In the genomic region with DNA sequence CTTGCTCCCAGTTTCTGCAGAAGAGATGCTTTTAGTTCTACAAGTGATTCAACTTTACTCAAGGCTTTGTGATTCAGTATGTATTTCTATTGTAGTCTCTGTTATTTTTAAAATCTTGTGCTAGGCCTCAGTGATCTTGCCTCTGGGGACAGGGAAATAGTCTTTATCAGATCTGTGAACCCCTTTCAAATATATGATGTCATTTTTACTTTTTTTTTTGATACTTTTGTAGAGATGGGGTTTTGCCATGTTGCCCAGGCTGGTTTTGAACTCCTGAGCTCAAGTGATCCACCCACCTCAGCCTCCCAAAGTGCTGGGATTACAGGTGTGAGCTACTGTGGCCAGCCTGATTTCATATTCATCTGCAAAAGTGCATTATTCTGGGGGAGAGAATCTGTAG, we compare ENCODE assay signal across 21 cellular contexts. TPM values are rescaled to one million over a fixed set of nuclear protein-coding genes. Genes with fewer than 3 reads are reported as not detected.
DNase-seq lines count a peak whose midpoint lies in the region; FAIRE-seq and TF ChIP-seq lines count a peak whose summit lies in the region.
"Had no signal": no experiment of that assay in that cellular context is flagged by ENCODE, and none has a peak within 500 bp of the region (broad histone marks: within the 10 kb centered on the region; RNA-seq: fewer than 3 reads in every experiment).

No MANE protein-coding gene starts in this region.

- H3K4me1 Mint-ChIP-seq in CD14-positive monocyte, result peaks cover 63% of the 10 kb centered on the region
- peaks cover 41 to 56% (median 56%) of the 10 kb centered on the region in 3 donors for H3K4me1 Mint-ChIP-seq in CD8-positive, alpha-beta memory T cell
- peaks cover 28% of the 10 kb centered on the region for H3K4me1 Mint-ChIP-seq in activated CD4-positive, alpha-beta memory T cell treated with anti-CD3 and anti-CD28 coated beads for 36 hours (ENCODE audit: low read depth)
- peaks cover 56 to 68% of the 10 kb centered on the region in 2 donors for H3K4me1 Mint-ChIP-seq in immature natural killer cell

- H3K36me3 ChIP-seq in CD8-positive, alpha-beta memory T cell (ENCODE audit: insufficient read depth, low read length), result no peaks in the 10 kb centered on the region
- H3K36me3 ChIP-seq: heart right ventricle, lower lobe of right lung, pancreas, sigmoid colon, SJSA1 had no signal

- TF ChIP-seq CTCF in CD14-positive monocyte (IDR thresholded peaks at IDR 0.05), result no peak
- TF ChIP-seq CTCF in D721Med (IDR thresholded peaks at IDR 0.05; ENCODE audit: insufficient read depth, missing control alignments), result no peak

- CTCF ChIA-PET in CD8-positive, alpha-beta memory T cell (lab: Charles Lee), result interaction anchor here (1.5 to 1.6 kb wide), 2 partner anchors 70 to 98 kb away, joined by 4 read pairs; no protein-coding TSS in a partner anchor
- CTCF ChIA-PET in activated CD4-positive, alpha-beta memory T cell treated with anti-CD3 and anti-CD28 coated beads for 36 hours (lab: Charles Lee), result interaction anchor here (0.7 to 1.2 kb wide), 2 partner anchors 70 to 107 kb away, joined by 4 read pairs; no protein-coding TSS in a partner anchor

- no peak overlapping the region for H3K4me3 ChIP-seq in CD8-positive, alpha-beta memory T cell (ENCODE audit: low read length)
- H3K4me3 ChIP-seq: pancreas, PC-9, sigmoid colon, SJSA1 had no signal

- H3K27me3 Mint-ChIP-seq in CD14-positive monocyte (ENCODE audit: low read depth in 3 of 3), result peaks cover 0 to 1% (median 1%) of the 10 kb centered on the region in 3 donors
- H3K27me3 Mint-ChIP-seq in CD8-positive, alpha-beta memory T cell, result no peaks in the 10 kb centered on the region
- H3K27me3 Mint-ChIP-seq in activated CD4-positive, alpha-beta memory T cell treated with anti-CD3 and anti-CD28 coated beads for 36 hours, result no peaks in the 10 kb centered on the region
- H3K27me3 Mint-ChIP-seq in immature natural killer cell (ENCODE audit: low read depth in 3 of 3), result peaks cover 2 to 10% (median 8%) of the 10 kb centered on the region in 3 donors

- H3K4me1 ChIP-seq in CD8-positive, alpha-beta memory T cell (ENCODE audit: insufficient read depth, low read length), result peaks cover 41% of the 10 kb centered on the region

- intact Hi-C loops in CD14-positive monocyte (cut with micrococcal nuclease), result no loop called here
- intact Hi-C loops in activated CD4-positive, alpha-beta memory T cell treated with anti-CD3 and anti-CD28 coated beads for 36 hours (cut with micrococcal nuclease), result loop anchor here (2.0 to 10.0 kb wide), 4 partner anchors 204 to 860 kb away; partner anchors contain the start of genes HOXA3, HOXA7 and SKAP2

- FAIRE-seq in D721Med (lab: Jason Lieb, UNC), result no peak
- FAIRE-seq: astrocyte, endometrium, pancreas had no signal

- peak overlapping the region in 1 of 2 donors; percentile 53 for H3K4me3 Mint-ChIP-seq in CD14-positive monocyte
- peak overlapping the region in 2 of 7 donors; percentile 43 to 86 for H3K4me3 Mint-ChIP-seq in CD8-positive, alpha-beta memory T cell
- H3K4me3 Mint-ChIP-seq in activated CD4-positive, alpha-beta memory T cell treated with anti-CD3 and anti-CD28 coated beads for 36 hours, result peak overlapping the region; percentile 93
- peak overlapping the region; percentile 79 to 94 (median 93) for H3K4me3 Mint-ChIP-seq in immature natural killer cell

- DNase-seq in CD14-positive monocyte (ENCODE audit: low spot score), result no peak
- DNase-seq in CD8-positive, alpha-beta memory T cell, result no peak
- no peak for DNase-seq in activated CD4-positive, alpha-beta memory T cell treated with anti-CD3 and anti-CD28 coated beads for 36 hours
- DNase-seq in immature natural killer cell, result no peak
- no peak for DNase-seq in putamen (ENCODE audit: low spot score)
- no peak for DNase-seq in nucleus accumbens (lab: John Stamatoyannopoulos, UW)
- DNase-seq in D721Med (ENCODE audit: insufficient read length, low spot score), result no peak
- DNase-seq: AML-193, heart right ventricle, islet precursor cell, lower lobe of right lung, NCI-H1436, NCI-H2171 treated with DMSO at 0.1 percent for 48 hours, NCI-H748 treated with DMSO at 0.1 percent for 48 hours, pancreas, PC-9, sigmoid colon, T1000 had no signal

- peaks cover 22 to 33% of the 10 kb centered on the region in 2 donors for H3K36me3 Mint-ChIP-seq in CD14-positive monocyte
- peaks cover 0 to 5% (median 4%) of the 10 kb centered on the region in 3 donors for H3K36me3 Mint-ChIP-seq in CD8-positive, alpha-beta memory T cell
- H3K36me3 Mint-ChIP-seq in activated CD4-positive, alpha-beta memory T cell treated with anti-CD3 and anti-CD28 coated beads for 36 hours, result peaks cover 10% of the 10 kb centered on the region
- peaks cover 0 to 7% (median 4%) of the 10 kb centered on the region in 3 donors for H3K36me3 Mint-ChIP-seq in immature natural killer cell

- POLR2A ChIA-PET in CD8-positive, alpha-beta memory T cell (lab: Charles Lee), result interaction anchor here (1.1 to 1.4 kb wide), 2 partner anchors 17 to 95 kb away, joined by 3 to 5 read pairs; partner anchors contain the start of gene HNRNPA2B1
- POLR2A ChIA-PET in activated CD4-positive, alpha-beta memory T cell treated with anti-CD3 and anti-CD28 coated beads for 36 hours (lab: Charles Lee), result interaction anchor here (2.7 kb wide), 1 partner anchor 94 kb away, joined by 42 read pairs; the partner anchor contains the start of genes CBX3 and HNRNPA2B1

- no peak overlapping the region for H3K27ac ChIP-seq in CD8-positive, alpha-beta memory T cell (ENCODE audit: low read depth, low read length)
- H3K27ac ChIP-seq: PC-9, sigmoid colon, SJSA1 had no signal

- peaks cover 0 to 2% (median 0%) of the 10 kb centered on the region in 7 donors for H3K9me3 Mint-ChIP-seq in CD14-positive monocyte
- peaks cover 0 to 1% (median 0%) of the 10 kb centered on the region in 5 donors for H3K9me3 Mint-ChIP-seq in CD8-positive, alpha-beta memory T cell
- H3K9me3 Mint-ChIP-seq in activated CD4-positive, alpha-beta memory T cell treated with anti-CD3 and anti-CD28 coated beads for 36 hours, result no peaks in the 10 kb centered on the region
- no peaks in the 10 kb centered on the region for H3K9me3 Mint-ChIP-seq in immature natural killer cell

- H3K27ac Mint-ChIP-seq in CD14-positive monocyte (peak overlapping the region; percentile 93 to 98 (median 96)), immature natural killer cell (peak overlapping the region; percentile 89 to 98 (median 95))
- H3K27ac Mint-ChIP-seq in CD8-positive, alpha-beta memory T cell, result peak overlapping the region in 7 of 8 donors; percentile 89 to 97 (median 95)
- peak overlapping the region; percentile 89 for H3K27ac Mint-ChIP-seq in activated CD4-positive, alpha-beta memory T cell treated with anti-CD3 and anti-CD28 coated beads for 36 hours

- no peaks in the 10 kb centered on the region for H3K9me3 ChIP-seq in CD8-positive, alpha-beta memory T cell (ENCODE audit: low read length)
- H3K9me3 ChIP-seq: heart right ventricle, lower lobe of right lung, pancreas, sigmoid colon, SJSA1 had no signal

- no peaks in the 10 kb centered on the region for H3K27me3 ChIP-seq in CD8-positive, alpha-beta memory T cell (ENCODE audit: insufficient read depth, low read length, poor library complexity, severe bottlenecking)
- H3K27me3 ChIP-seq: pancreas had no signal

RNA-seq across cellular contexts. Expression of gene SNX10, which starts 3.4 kb away (rescaled TPM):
- polyA plus RNA-seq in CD14-positive monocyte, result 100 to 1,000 TPM; 219 to 250 TPM
- 10 to 100 TPM; 40.5 to 45.0 TPM for total RNA-seq in CD8-positive, alpha-beta memory T cell
- 30.9 TPM for polyA plus RNA-seq in CD8-positive, alpha-beta memory T cell
- 10 to 100 TPM; 43.1 to 44.1 TPM for total RNA-seq in activated CD4-positive, alpha-beta memory T cell treated with anti-CD3 and anti-CD28 coated beads for 36 hours
- 10 to 100 TPM; 50.1 to 54.3 (median 51.8) TPM for polyA plus RNA-seq in immature natural killer cell
